In the genomic region with DNA sequence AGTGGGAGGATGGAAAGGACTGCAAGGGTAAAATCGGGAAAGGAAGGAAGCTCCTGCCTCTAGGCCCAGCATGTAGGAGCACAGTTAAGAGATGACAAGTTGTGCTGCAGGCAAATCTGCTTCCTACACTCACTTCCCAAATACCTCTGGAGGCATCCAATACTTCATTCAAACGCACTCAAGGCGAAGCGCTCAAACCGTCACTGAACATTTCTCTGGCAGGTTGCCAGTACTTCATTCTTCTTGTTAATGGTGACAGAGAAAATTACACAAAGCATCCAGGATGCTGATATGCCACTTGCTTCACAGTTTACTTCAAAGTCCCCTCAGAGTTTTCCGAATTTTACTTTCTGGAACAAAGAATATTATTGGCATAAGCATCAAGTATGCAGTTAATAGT, we compare ENCODE assay signal across 13 cellular contexts. TPM values are rescaled to one million over a fixed set of nuclear protein-coding genes. Genes with fewer than 3 reads are reported as not detected.
DNase-seq lines count a peak whose midpoint lies in the region; ATAC-seq, FAIRE-seq and TF ChIP-seq lines count a peak whose summit lies in the region.
"Had no signal": no experiment of that assay in that cellular context is flagged by ENCODE, and none has a peak within 500 bp of the region (broad histone marks: within the 10 kb centered on the region; RNA-seq: fewer than 3 reads in every experiment).

No MANE protein-coding gene starts in this region.

- TF ChIP-seq RAD21 in K562 (CRISPR knock-in tag; conservative IDR thresholded peaks at IDR 0.05 in 1 of 2, IDR thresholded peaks at IDR 0.05 in 1 of 2): no peak

- DNase-seq in NCI-H1417 (lab: John Stamatoyannopoulos, UW): peak; percentile 18 to 83 (median 68)
- DNase-seq in NCI-H1417 treated with DMSO at 0.1 percent for 48 hours (lab: John Stamatoyannopoulos, UW): no peak
- DNase-seq in NCI-H2029 (lab: John Stamatoyannopoulos, UW): peak; percentile 18
- DNase-seq in K562 (ENCODE audit: extremely low read depth in 1 of 4, low spot score in 3 of 4): peak in 1 of 4 experiments; percentile 3
- peak; percentile 20 for DNase-seq in mucosa of gallbladder (ENCODE audit: low spot score)
- no peak for DNase-seq in colonic mucosa
- no peak for DNase-seq in activated gamma-delta T cell (lab: John Stamatoyannopoulos, UW)
- DNase-seq: naive B cell, NCI-H526 treated with DMSO at 0.1 percent for 48 hours, spleen had no signal

- 0% methylated on average over 6 of the region's 6 CpGs for WGBS in K562 (ENCODE audit: insufficient coverage, low coverage, missing lambda C conversion rate)

- no peak overlapping the region for H3K27ac ChIP-seq in K562 (ENCODE audit: extremely low read depth, low read depth, low read length)
- no peak overlapping the region for H3K27ac ChIP-seq in colonic mucosa
- H3K27ac ChIP-seq: 22Rv1, spleen had no signal

- no peak for TF ChIP-seq EP300 in K562 (IDR thresholded peaks at IDR 0.05; ENCODE audit: low read length)

- no peak for TF ChIP-seq POLR2A in K562 (conservative IDR thresholded peaks at IDR 0.05)

- no peak for FAIRE-seq in K562 (lab: Jason Lieb, UNC)

- no peak overlapping the region for H2AFZ ChIP-seq in K562 (ENCODE audit: low read depth, low read length)

- H3K79me2 ChIP-seq in K562 (ENCODE audit: control insufficient read depth, insufficient read depth, low read length): no peaks in the 10 kb centered on the region

- BruUV-seq in K562 (replicated peaks; lab: Mats Ljungman, UMichigan): no TSS peak

- H3K9me1 ChIP-seq in K562 (ENCODE audit: control insufficient read depth, insufficient read depth, low read length): no peaks in the 10 kb centered on the region

- intact Hi-C loops in K562 (cut with micrococcal nuclease) (loop anchor here (5.0 kb wide), 1 partner anchor 145 kb away; no protein-coding TSS in a partner anchor), colonic mucosa (cut with DNase I) (no loop called here)

- H4K20me1 ChIP-seq in K562 (replicated peaks; ENCODE audit: control insufficient read depth, insufficient read depth, low read length): no peaks in the 10 kb centered on the region

- POLR2A ChIA-PET in K562 (lab: Yijun Ruan, JAX): no interaction called here

- H3K4me1 ChIP-seq in K562 (replicated peaks in 1 of 2; ENCODE audit: control insufficient read depth in 2 of 2, insufficient read depth in 2 of 2, low read length in 2 of 2) (no peaks in the 10 kb centered on the region), colonic mucosa (peaks cover 4% of the 10 kb centered on the region)
- H3K4me1 ChIP-seq: spleen had no signal

- TF ChIP-seq CTCF in K562 (IDR thresholded peaks at IDR 0.05 in 2 of 3, conservative IDR thresholded peaks at IDR 0.05 in 1 of 3; ENCODE audit: insufficient read depth in 2 of 3, low read depth in 1 of 3, low read length in 3 of 3) (no peak), colonic mucosa (IDR thresholded peaks at IDR 0.05) (no peak)

- H3K4me2 ChIP-seq in K562 (ENCODE audit: insufficient read depth, low read length): no peak overlapping the region

- CTCF ChIA-PET in K562 (lab: Yijun Ruan, JAX; ENCODE audit: low intra/inter-chr PET ratio): no interaction called here

- in situ Hi-C loops in K562 (cut with MboI): no loop called here

- ATAC-seq in K562 (no peak), HG02885 (IDR thresholded peaks at IDR 0.05; ENCODE audit: poor library complexity, unreplicated experiment) (no peak)

- H3K9me3 ChIP-seq in K562 (replicated peaks; ENCODE audit: control insufficient read depth, insufficient read depth, low read depth, low read length): no peaks in the 10 kb centered on the region
- H3K9me3 ChIP-seq in colonic mucosa: no peaks in the 10 kb centered on the region
- H3K9me3 ChIP-seq: spleen, tibial nerve had no signal

- no peaks in the 10 kb centered on the region for H3K36me3 ChIP-seq in K562 (ENCODE audit: control insufficient read depth, insufficient read depth, low read length)
- H3K36me3 ChIP-seq in colonic mucosa: no peaks in the 10 kb centered on the region
- H3K36me3 ChIP-seq: spleen, tibial nerve had no signal

- H3K27me3 ChIP-seq in K562 (ENCODE audit: control insufficient read depth in 2 of 2, insufficient read depth in 2 of 2, low read length in 2 of 2) (no peaks in the 10 kb centered on the region), colonic mucosa (no peaks in the 10 kb centered on the region)
- H3K27me3 ChIP-seq: spleen, tibial nerve had no signal

- H3K4me3 ChIP-seq in K562: no peak overlapping the region
- H3K4me3 ChIP-seq in colonic mucosa: no peak overlapping the region
- H3K4me3 ChIP-seq: spleen, tibial nerve had no signal

- H3K9ac ChIP-seq in K562 (ENCODE audit: insufficient read depth in 1 of 2, low read depth in 2 of 2, low read length in 2 of 2) (no peak overlapping the region), colonic mucosa (ENCODE audit: low read depth in 2 of 2, low read length in 2 of 2) (no peak overlapping the region)

TF ChIP-seq in K562, 482 proteins besides CTCF, POLR2A, EP300 and RAD21:
- TF ChIP-seq NFIC (IDR thresholded peaks at IDR 0.05) (peak; percentile 86), CTBP1 (IDR thresholded peaks at IDR 0.05; ENCODE audit: borderline replicate concordance) (no peak), NFIX (CRISPR knock-in tag; IDR thresholded peaks at IDR 0.05; ENCODE audit: low read depth) (peak; percentile 43; the same call in 1 of the 2 replicates)

RNA-seq across cellular contexts. Expression of a gene that starts 59.8 kb away (rescaled TPM):
- total RNA-seq in K562 (2011; cell fraction: chromatin; rRNA removed; ENCODE audit: low replicate concordance): not detected in 2 replicates
- total RNA-seq in K562 (2011; cell fraction: nucleolus; rRNA removed): not detected in 2 replicates
- not detected in 2 replicates for total RNA-seq in K562 (2011; cell fraction: nucleoplasm; rRNA removed)
- total RNA-seq in K562 (2014; rRNA removed): 0.50 TPM in 1 of 2 replicates, not detected in the other
- 0.11 and 0.26 TPM in 2 replicates for total RNA-seq in K562 (2014; rRNA removed; fragmentation: Illumina TruSeq; extraction: Trizol)
- total RNA-seq in K562 (2015; rRNA removed; fragmentation: Illumina TruSeq; extraction: Trizol): 0.08 and 0.18 TPM in 2 replicates
- 0.29 and 0.42 TPM in 2 replicates for total RNA-seq in K562 (2021)
- polyA plus RNA-seq in K562 (2011; rRNA removed): 0.12 and 0.33 TPM in 2 replicates
- 0.06 and 0.18 TPM in 2 replicates for polyA plus RNA-seq in K562 (2011; cell fraction: cytosol; rRNA removed)
- 0.06 and 0.18 TPM in 2 replicates for polyA plus RNA-seq in K562 (2011; cell fraction: nucleus; rRNA removed)
- polyA plus RNA-seq in K562 (2012): 0.12 and 0.16 TPM in 2 replicates
- polyA plus RNA-seq in K562 (2014; fragmentation: Illumina TruSeq; extraction: Trizol): 0.15 and 0.30 TPM in 2 replicates
- polyA plus RNA-seq in K562 (2014; fragmentation: Nextera tagmentation; extraction: Ambion mirVana): under 1 TPM in 1 of 2 experiments, not detected in 1; 0.08 TPM
- polyA plus RNA-seq in K562 (2014; rRNA removed): 0.58 TPM in 1 of 2 replicates, not detected in the other
- polyA minus RNA-seq in K562 (2011; rRNA and poly(A)+ RNA removed): 0.18 TPM in 1 of 2 replicates, not detected in the other
- not detected in 2 replicates for polyA minus RNA-seq in K562 (2011; cell fraction: cytosol; rRNA and poly(A)+ RNA removed)
- polyA minus RNA-seq in K562 (2011; cell fraction: nucleus; rRNA and poly(A)+ RNA removed): 0.89 TPM in 1 of 2 replicates, not detected in the other
- total RNA-seq in mucosa of gallbladder: 51.2 TPM
- 10 to 100 TPM; 16.6 to 19.0 TPM for total RNA-seq in colonic mucosa

Comparison
In these comparisons a context has a peak if more than half of its experiments do, and no peak if none do; other contexts are left out.
1. DNase-seq: peak in NCI-H1417 (3 of 3), NCI-H2029 (single experiment) and mucosa of gallbladder (single experiment); none in NCI-H1417 treated with DMSO at 0.1 percent for 48 hours (single experiment), colonic mucosa (single experiment) and activated gamma-delta T cell (single experiment).
2. RNA of a gene that starts 59.8 kb away (total RNA-seq): 51.2 TPM in mucosa of gallbladder (single experiment) and 16.6 to 19.0 TPM in colonic mucosa; 0.08 to 0.50 TPM in K562; every median in the first group is over 10 times any median in the second.